15 cellular contexts compared by ENCODE assay signal in genomic region chr18:493974-494601, GRCh38. TPM values are rescaled to one million over a fixed set of nuclear protein-coding genes. Genes with fewer than 3 reads are reported as not detected.
"Had no signal": no experiment of that assay in that cellular context is flagged by ENCODE, and none has a peak within 500 bp of the region (broad histone marks: within the 10 kb centered on the region; RNA-seq: fewer than 3 reads in every experiment).

No MANE protein-coding gene starts in this region.

- H3K4me3 Mint-ChIP-seq: activated CD4-positive, alpha-beta T cell treated with anti-CD3 and anti-CD28 coated beads for 36 hours; effector memory CD8-positive, alpha-beta T cell; natural killer cell; stimulated activated naive CD8-positive, alpha-beta T cell treated with anti-CD3 and anti-CD28 coated beads, Interleukin-15, Interleukin-2, amounts not matched to agents 100 ng/mL and 50 ng/mL, for 24 hours had no signal

- H3K27ac ChIP-seq: adrenal gland had no signal

- DNase-seq: activated CD4-positive, alpha-beta T cell treated with anti-CD3 and anti-CD28 coated beads for 36 hours; activated CD4-positive, alpha-beta T cell treated with anti-CD3 and anti-CD28 coated beads, Interleukin-2, amount 50 U/mL, for 48 hours; activated gamma-delta T cell; adrenal gland; dermis blood vessel endothelial cell; effector memory CD8-positive, alpha-beta T cell; natural killer cell; retina; stimulated activated CD4-positive, alpha-beta T cell treated with anti-CD3 and anti-CD28 coated beads, Interleukin-12 subunit alpha, Interleukin-12 subunit beta, amount 100 ng/mL, for 4 hours; stimulated activated CD4-positive, alpha-beta T cell treated with anti-CD3 and anti-CD28 coated beads, Interleukin-2, amount 100 ng/mL, for 24 hours; transverse colon; uterus had no signal

- H3K36me3 Mint-ChIP-seq: activated naive CD4-positive, alpha-beta T cell treated with anti-CD3 and anti-CD28 coated beads, Interleukin-2, amount 50 U/mL, for 72 hours; natural killer cell had no signal

- H3K9me3 Mint-ChIP-seq: activated naive CD4-positive, alpha-beta T cell treated with anti-CD3 and anti-CD28 coated beads, Interleukin-2, amount 50 U/mL, for 72 hours; effector memory CD8-positive, alpha-beta T cell; natural killer cell; stimulated activated naive CD8-positive, alpha-beta T cell treated with anti-CD3 and anti-CD28 coated beads, Interleukin-15, Interleukin-2, amounts not matched to agents 100 ng/mL and 50 ng/mL, for 24 hours had no signal

- H3K9me3 ChIP-seq: adrenal gland, transverse colon, uterus had no signal

- H3K27ac Mint-ChIP-seq: activated CD4-positive, alpha-beta T cell treated with anti-CD3 and anti-CD28 coated beads for 36 hours; activated naive CD4-positive, alpha-beta T cell treated with anti-CD3 and anti-CD28 coated beads, Interleukin-2, amount 50 U/mL, for 72 hours; effector memory CD8-positive, alpha-beta T cell; natural killer cell; stimulated activated naive CD8-positive, alpha-beta T cell treated with anti-CD3 and anti-CD28 coated beads, Interleukin-15, Interleukin-2, amounts not matched to agents 100 ng/mL and 50 ng/mL, for 24 hours had no signal

- H3K27me3 ChIP-seq: uterus had no signal

- H3K4me3 ChIP-seq: adrenal gland, transverse colon, uterus had no signal

- H3K4me1 Mint-ChIP-seq: activated CD4-positive, alpha-beta T cell treated with anti-CD3 and anti-CD28 coated beads for 36 hours; natural killer cell had no signal

- H3K36me3 ChIP-seq: adrenal gland, transverse colon, uterus had no signal

- ATAC-seq: activated CD4-positive, alpha-beta T cell treated with anti-CD3 and anti-CD28 coated beads for 36 hours; activated naive CD4-positive, alpha-beta T cell treated with anti-CD3 and anti-CD28 coated beads, Interleukin-2, amount 50 U/mL, for 72 hours; effector memory CD8-positive, alpha-beta T cell; natural killer cell had no signal

RNA-seq across cellular contexts. Expression of gene COLEC12, which starts 6.4 kb away (rescaled TPM):
- total RNA-seq: activated CD4-positive, alpha-beta T cell treated with anti-CD3 and anti-CD28 coated beads for 36 hours; activated naive CD4-positive, alpha-beta T cell treated with anti-CD3 and anti-CD28 coated beads, Interleukin-2, amount 50 U/mL, for 72 hours; natural killer cell; T-helper 2 cell treated with Interferon-gamma antibody and Interleukin-4, amounts not matched to agents 100 ng/mL and 5 ng/mL, for 36 hours had no signal
